ENCODE assay signal across 16 cellular contexts in the genomic region with DNA sequence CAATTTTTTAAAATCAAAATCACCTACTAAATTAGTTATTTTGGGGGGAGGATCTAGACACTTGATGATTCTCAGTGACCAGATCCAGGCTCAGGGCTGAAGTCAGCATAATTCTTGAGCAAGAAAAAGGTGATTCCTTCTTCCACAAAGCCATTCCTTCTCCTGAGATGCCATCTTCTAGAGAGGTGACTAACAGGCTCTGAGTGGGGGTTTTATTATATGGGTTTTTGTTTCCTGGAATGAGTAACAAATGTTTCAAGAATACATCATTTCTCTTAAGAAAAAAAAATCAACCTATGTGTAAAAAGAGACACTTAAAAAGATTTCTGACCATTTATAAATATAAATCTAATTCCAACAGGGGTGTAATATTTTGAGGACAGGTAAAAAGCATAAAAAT.
DNase-seq lines count a peak whose midpoint lies in the region; ATAC-seq and TF ChIP-seq lines count a peak whose summit lies in the region.
"Had no signal": no experiment of that assay in that cellular context is flagged by ENCODE, and none has a peak within 500 bp of the region (broad histone marks: within the 10 kb centered on the region; RNA-seq: fewer than 3 reads in every experiment).

No MANE protein-coding gene starts in this region.

- no peak for ATAC-seq in CD4-positive, alpha-beta T cell (ENCODE audit: poor library complexity)
- ATAC-seq in HG02970 (IDR thresholded peaks at IDR 0.05; ENCODE audit: low FRiP score, unreplicated experiment), result no peak

- no peaks in the 10 kb centered on the region for H3K36me3 ChIP-seq in kidney epithelial cell (ENCODE audit: control insufficient read depth, insufficient read depth, low read length)
- H3K36me3 ChIP-seq: tibial artery had no signal

- H3K27ac Mint-ChIP-seq in CD4-positive, alpha-beta T cell, result peak overlapping the region; percentile 34
- H3K27ac Mint-ChIP-seq in activated T-helper 2 cell treated with anti-CD3 and anti-CD28 coated beads, Interferon-gamma antibody, Interleukin-2, Interleukin-4, amounts not matched to agents 10 μg/mL and 5 μg/mL and 100 μg/mL, durations not matched to agents 14 hours and 24 hours and 36 hours, result peak overlapping the region; percentile 70

- no peak overlapping the region for H3K27ac ChIP-seq in CD4-positive, alpha-beta T cell (ENCODE audit: low read depth, low read length)
- H3K27ac ChIP-seq: coronary artery, tibial artery had no signal

- peaks cover 66% of the 10 kb centered on the region for H3K36me3 Mint-ChIP-seq in CD4-positive, alpha-beta T cell (ENCODE audit: low read depth)
- H3K36me3 Mint-ChIP-seq in activated T-helper 2 cell treated with anti-CD3 and anti-CD28 coated beads, Interferon-gamma antibody, Interleukin-2, Interleukin-4, amounts not matched to agents 10 μg/mL and 5 μg/mL and 100 μg/mL, durations not matched to agents 14 hours and 24 hours and 36 hours (ENCODE audit: low read depth), result peaks cover 78% of the 10 kb centered on the region

- no peak for DNase-seq in CD4-positive, alpha-beta T cell
- DNase-seq in HPDE6-E6E7 (ENCODE audit: extremely low spot score) (peak; percentile 96), kidney epithelial cell (ENCODE audit: low read depth) (peak; percentile 55), DMS53 (lab: John Stamatoyannopoulos, UW) (no peak), KG1 (lab: John Stamatoyannopoulos, UW) (no peak), NCI-H446 treated with DMSO at 0.1 percent for 48 hours (lab: John Stamatoyannopoulos, UW) (no peak)
- no peak for DNase-seq in activated T-helper 2 cell treated with anti-CD3 and anti-CD28 coated beads, Interferon-gamma antibody, Interleukin-2, Interleukin-4, amounts not matched to agents 10 μg/mL and 5 μg/mL and 100 μg/mL, durations not matched to agents 14 hours and 24 hours and 36 hours (ENCODE audit: low spot score)
- DNase-seq: activated effector memory CD4-positive, alpha-beta T cell treated with Interleukin-2 at 50 U/mL for 16 hours; NCI-H1092; NCI-H345; Right ventricle myocardium superior had no signal

- H3K4me1 Mint-ChIP-seq in CD4-positive, alpha-beta T cell (ENCODE audit: low read depth), result peaks cover 18% of the 10 kb centered on the region
- H3K4me1 Mint-ChIP-seq in activated T-helper 2 cell treated with anti-CD3 and anti-CD28 coated beads, Interferon-gamma antibody, Interleukin-2, Interleukin-4, amounts not matched to agents 10 μg/mL and 5 μg/mL and 100 μg/mL, durations not matched to agents 14 hours and 24 hours and 36 hours (ENCODE audit: low read depth), result peaks cover 67% of the 10 kb centered on the region
- H3K4me1 Mint-ChIP-seq: neural crest cell had no signal

- TF ChIP-seq CTCF in CD4-positive, alpha-beta T cell (IDR thresholded peaks at IDR 0.05), result no peak
- TF ChIP-seq CTCF in kidney epithelial cell (IDR thresholded peaks at IDR 0.05; ENCODE audit: insufficient read depth, low read length, poor library complexity, severe bottlenecking), result no peak

- H3K4me3 Mint-ChIP-seq in CD4-positive, alpha-beta T cell, result no peak overlapping the region
- H3K4me3 Mint-ChIP-seq in activated T-helper 2 cell treated with anti-CD3 and anti-CD28 coated beads, Interferon-gamma antibody, Interleukin-2, Interleukin-4, amounts not matched to agents 10 μg/mL and 5 μg/mL and 100 μg/mL, durations not matched to agents 14 hours and 24 hours and 36 hours (ENCODE audit: low read depth), result no peak overlapping the region
- H3K4me3 Mint-ChIP-seq: neural crest cell had no signal

- no peaks in the 10 kb centered on the region for H3K27me3 ChIP-seq in CD4-positive, alpha-beta T cell (ENCODE audit: control insufficient read depth, insufficient read depth, low read length)
- H3K27me3 ChIP-seq in kidney epithelial cell (ENCODE audit: control insufficient read depth, insufficient read depth, low read length), result no peaks in the 10 kb centered on the region
- H3K27me3 ChIP-seq: tibial artery had no signal

- H3K9me3 ChIP-seq in CD4-positive, alpha-beta T cell (ENCODE audit: control insufficient read depth, low read length), result no peaks in the 10 kb centered on the region
- H3K9me3 ChIP-seq: tibial artery had no signal

- POLR2A ChIA-PET in CD4-positive, alpha-beta T cell (lab: Charles Lee), result no interaction called here

- no peaks in the 10 kb centered on the region for H3K27me3 Mint-ChIP-seq in CD4-positive, alpha-beta T cell
- H3K27me3 Mint-ChIP-seq in activated T-helper 2 cell treated with anti-CD3 and anti-CD28 coated beads, Interferon-gamma antibody, Interleukin-2, Interleukin-4, amounts not matched to agents 10 μg/mL and 5 μg/mL and 100 μg/mL, durations not matched to agents 14 hours and 24 hours and 36 hours (ENCODE audit: low read depth), result no peaks in the 10 kb centered on the region

- intact Hi-C loops in CD4-positive, alpha-beta T cell (cut with DNase I, micrococcal nuclease), result loop anchor here (5.0 kb wide), 2 partner anchors 34 to 154 kb away; a partner anchor contains a TSS
- intact Hi-C loops in activated T-helper 2 cell treated with anti-CD3 and anti-CD28 coated beads, Interferon-gamma antibody, Interleukin-2, Interleukin-4, amounts not matched to agents 10 μg/mL and 5 μg/mL and 100 μg/mL, durations not matched to agents 14 hours and 24 hours and 36 hours (cut with micrococcal nuclease), result loop anchor here (1.0 to 5.0 kb wide), 2 partner anchors 12 to 34 kb away; no protein-coding TSS in a partner anchor

- no peaks in the 10 kb centered on the region for H3K9me3 Mint-ChIP-seq in CD4-positive, alpha-beta T cell
- H3K9me3 Mint-ChIP-seq in activated T-helper 2 cell treated with anti-CD3 and anti-CD28 coated beads, Interferon-gamma antibody, Interleukin-2, Interleukin-4, amounts not matched to agents 10 μg/mL and 5 μg/mL and 100 μg/mL, durations not matched to agents 14 hours and 24 hours and 36 hours, result no peaks in the 10 kb centered on the region
- H3K9me3 Mint-ChIP-seq: neural crest cell had no signal

- H3K4me3 ChIP-seq in kidney epithelial cell (ENCODE audit: low read depth, low read length), result no peak overlapping the region
- H3K4me3 ChIP-seq: coronary artery, skin epidermis, tibial artery had no signal

- CTCF ChIA-PET in CD4-positive, alpha-beta T cell (lab: Charles Lee), result no interaction called here

Comparison
In these comparisons a context has a peak if more than half of its experiments do, and no peak if none do; other contexts are left out.
1. DNase-seq: peak in HPDE6-E6E7 (single experiment) and kidney epithelial cell (single experiment); none in CD4-positive, alpha-beta T cell (0 of 10), activated T-helper 2 cell treated with anti-CD3 and anti-CD28 coated beads, Interferon-gamma antibody, Interleukin-2, Interleukin-4, amounts not matched to agents 10 μg/mL and 5 μg/mL and 100 μg/mL, durations not matched to agents 14 hours and 24 hours and 36 hours (single experiment), DMS53 (single experiment), KG1 (single experiment) and NCI-H446 treated with DMSO at 0.1 percent for 48 hours (single experiment).